8 cellular contexts compared by ENCODE assay signal in genomic region chr7:143836622-143837021, GRCh38.
DNase-seq lines count a peak whose midpoint lies in the region; ATAC-seq and TF ChIP-seq lines count a peak whose summit lies in the region.
"Not testable (repeated sequence)": the region's sequence is repeated elsewhere in the genome, so short reads cannot be mapped to it uniquely, and the experiment has no call there.

No MANE protein-coding gene starts in this region.

- 0 to 1% (median 1%) methylated on average over 15 to 18 of the region's 38 CpGs; no CpG with 5 or more reads in 2 of the 5 donors for WGBS in spleen, 5 donors
- 0 to 1% methylated on average over 12 to 18 of the region's 38 CpGs for WGBS in aorta, 2 donors

- not testable (repeated sequence) for TF ChIP-seq POLR2A in spleen (IDR thresholded peaks at IDR 0.05)

- H3K4me1 ChIP-seq in spleen; aorta (ENCODE audit: control insufficient read depth in 1 of 2, insufficient read depth in 2 of 2, low read length in 2 of 2): not testable (repeated sequence)

- peak; percentile 89 for ATAC-seq in GM18907 (IDR thresholded peaks at IDR 0.05; ENCODE audit: unreplicated experiment)
- peak; percentile 87 for ATAC-seq in HG03025 (IDR thresholded peaks at IDR 0.05; ENCODE audit: low FRiP score, unreplicated experiment)
- peak; percentile 99 for ATAC-seq in aorta (ENCODE audit: low FRiP score)

- not testable (repeated sequence) for H3K27me3 ChIP-seq in spleen (replicated peaks in 1 of 7); aorta (ENCODE audit: control insufficient read depth in 1 of 2, insufficient read depth in 2 of 2, low read length in 1 of 2)

- H3K36me3 ChIP-seq in spleen; aorta (ENCODE audit: control insufficient read depth in 1 of 2, insufficient read depth in 2 of 2, low read length in 1 of 2): not testable (repeated sequence)

- H3K4me3 ChIP-seq in WI38 (ENCODE audit: low read depth, low read length) (peak overlapping the region; percentile 47), spleen (peak overlapping the region in 6 of 8 donors; percentile 23 to 62 (median 41)), aorta (ENCODE audit: low read length in 2 of 2) (peak overlapping the region in 1 of 2 donors; percentile 84)

- DNase-seq in NCI-H2171 treated with DMSO at 0.1 percent for 48 hours (lab: John Stamatoyannopoulos, UW) (peak; percentile 58), amniotic stem cell (lab: John Stamatoyannopoulos, UW) (peak; percentile 69), hypothalamus (lab: John Stamatoyannopoulos, UW) (peak; percentile 5 to 92 (median 78)), spleen (peak; percentile 100), aorta (peak; percentile 91 to 99)

- not testable (repeated sequence) for TF ChIP-seq CTCF in WI38 (IDR thresholded peaks at IDR 0.05; ENCODE audit: low read depth, low read length); spleen (IDR thresholded peaks at IDR 0.05 in 8 of 11, conservative IDR thresholded peaks at IDR 0.05 in 3 of 11)

- not testable (repeated sequence) for H3K9me3 ChIP-seq in spleen; aorta (ENCODE audit: control insufficient read depth, low read length)

- H3K27ac ChIP-seq in spleen (peak overlapping the region in 5 of 8 donors; percentile 64 to 81 (median 74)), aorta (ENCODE audit: low read depth in 1 of 2, low read length in 2 of 2) (peak overlapping the region in 1 of 2 donors; percentile 36)

- intact Hi-C loops in spleen (cut with DNase I; ENCODE audit: low total_unique reads); aorta (cut with DNase I): not testable (repeated sequence)
